22 cellular contexts compared by ENCODE assay signal in the genomic region with DNA sequence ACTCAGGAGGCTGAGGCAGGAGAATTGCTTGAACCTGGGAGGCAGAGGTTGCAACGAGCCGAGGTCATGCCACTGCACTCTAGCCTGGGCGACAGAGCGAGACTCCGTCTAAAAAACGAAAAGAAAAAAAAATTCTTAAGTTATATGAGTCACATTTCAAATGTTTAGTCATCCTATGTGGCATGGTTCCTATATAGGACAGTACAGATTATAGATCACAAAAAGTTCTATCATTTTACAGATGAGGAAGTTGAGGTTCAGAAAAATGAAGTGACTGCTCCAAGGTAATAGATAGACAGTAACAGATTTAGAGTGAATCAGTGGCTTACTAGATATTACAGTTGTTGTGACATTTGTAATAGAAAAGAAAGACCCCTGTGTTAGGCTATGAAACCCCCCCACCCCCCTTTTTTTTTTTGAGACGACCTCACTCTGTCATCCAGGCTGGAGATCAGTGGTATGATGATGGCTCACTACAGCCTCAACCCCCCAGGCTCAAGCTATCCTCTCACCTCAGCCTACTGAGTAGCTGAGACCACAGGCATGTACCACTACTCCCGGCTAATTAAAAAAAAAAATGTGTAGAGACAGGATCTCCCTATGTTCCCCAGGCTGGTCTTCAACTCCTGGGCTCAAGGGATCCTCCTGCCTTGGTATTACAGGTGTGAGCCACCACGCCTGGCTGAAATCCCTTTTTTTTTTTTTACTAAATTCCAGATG. TPM values are rescaled to one million over a fixed set of nuclear protein-coding genes. Genes with fewer than 3 reads are reported as not detected.
DNase-seq lines count a peak whose midpoint lies in the region; ATAC-seq, FAIRE-seq and TF ChIP-seq lines count a peak whose summit lies in the region.
"Had no signal": no experiment of that assay in that cellular context is flagged by ENCODE, and none has a peak within 500 bp of the region (broad histone marks: within the 10 kb centered on the region; RNA-seq: fewer than 3 reads in every experiment).

No MANE protein-coding gene starts in this region.

- no peak for TF ChIP-seq EP300 in GM12878 (IDR thresholded peaks at IDR 0.05; ENCODE audit: borderline replicate concordance in 1 of 2, control insufficient read depth in 1 of 2, low read depth in 2 of 2, low read length in 2 of 2)

- peaks cover 7% of the 10 kb centered on the region for H3K36me3 Mint-ChIP-seq in CD8-positive, alpha-beta T cell

- H3K36me3 ChIP-seq in CD8-positive, alpha-beta T cell (ENCODE audit: insufficient read depth, low read length): no peaks in the 10 kb centered on the region
- no peaks in the 10 kb centered on the region for H3K36me3 ChIP-seq in GM12878 (ENCODE audit: control insufficient read depth in 2 of 2, insufficient read depth in 2 of 2, low read length in 1 of 2)
- H3K36me3 ChIP-seq: sigmoid colon, upper lobe of right lung had no signal

- TF ChIP-seq POLR2A in GM12878 (IDR thresholded peaks at IDR 0.05; ENCODE audit: low read depth, low read length): no peak

- no peak overlapping the region for H3K4me3 ChIP-seq in CD8-positive, alpha-beta T cell (ENCODE audit: low read depth, low read length)
- H3K4me3 ChIP-seq in GM12878: no peak overlapping the region
- H3K4me3 ChIP-seq: sigmoid colon, upper lobe of right lung had no signal

- no TSS peak for BruUV-seq in GM12878 (replicated peaks; lab: Mats Ljungman, UMichigan)

- no peaks in the 10 kb centered on the region for H3K27me3 Mint-ChIP-seq in CD8-positive, alpha-beta T cell (ENCODE audit: low read depth)
- H3K27me3 Mint-ChIP-seq: activated naive CD8-positive, alpha-beta T cell treated with anti-CD3 and anti-CD28 coated beads, Interleukin-2, amount 10 ng/mL, durations not matched to agents 7 days and 5 days; CD4-positive, CD25-positive, alpha-beta regulatory T cell; progenitor cell of endocrine pancreas had no signal

- no peaks in the 10 kb centered on the region for H3K9me3 Mint-ChIP-seq in CD8-positive, alpha-beta T cell
- H3K9me3 Mint-ChIP-seq: activated naive CD8-positive, alpha-beta T cell treated with anti-CD3 and anti-CD28 coated beads, Interleukin-2, amount 10 ng/mL, durations not matched to agents 7 days and 5 days; activated T-helper 1 cell treated with anti-CD3 and anti-CD28 coated beads, Interleukin-12 subunit alpha, Interleukin-12 subunit beta, Interleukin-2, Interleukin-4 antibody, amounts not matched to agents 30 ng/mL and 10 ng/mL and 1 ng/mL, durations not matched to agents 14 hours and 24 hours and 36 hours; CD4-positive, CD25-positive, alpha-beta regulatory T cell had no signal

- POLR2A ChIA-PET in CD8-positive, alpha-beta T cell (lab: Charles Lee): no interaction called here
- POLR2A ChIA-PET in GM12878 (lab: Charles Lee): no interaction called here

- H2AFZ ChIP-seq in GM12878 (ENCODE audit: control insufficient read depth, low read depth, low read length): no peak overlapping the region

- no peaks in the 10 kb centered on the region for H3K9me3 ChIP-seq in CD8-positive, alpha-beta T cell (ENCODE audit: low read length)
- no peaks in the 10 kb centered on the region for H3K9me3 ChIP-seq in GM12878 (replicated peaks; ENCODE audit: control insufficient read depth, insufficient read depth, low read length)
- H3K9me3 ChIP-seq: sigmoid colon, upper lobe of right lung had no signal

- TF ChIP-seq CTCF in CD8-positive, alpha-beta T cell (IDR thresholded peaks at IDR 0.05): no peak
- TF ChIP-seq CTCF in GM12878 (IDR thresholded peaks at IDR 0.05 in 2 of 3, conservative IDR thresholded peaks at IDR 0.05 in 1 of 3; ENCODE audit: control insufficient read depth in 2 of 3, extremely low read depth in 1 of 3, insufficient read depth in 1 of 3, low read depth in 3 of 3, low read length in 3 of 3): no peak

- intact Hi-C loops in CD8-positive, alpha-beta T cell (cut with DNase I, micrococcal nuclease): loop anchor here in 1 of 2 experiments (2.0 kb wide), 1 partner anchor 14 kb away; no protein-coding TSS in a partner anchor
- intact Hi-C loops in GM12878 (cut with micrococcal nuclease; ENCODE audit: unreplicated experiment) (no loop called here), sciatic nerve (cut with DNase I) (no loop called here)

- in situ Hi-C loops in GM12878 (cut with MboI): no loop called here

- H3K79me2 ChIP-seq in GM12878 (ENCODE audit: control insufficient read depth, insufficient read depth, low read length): peaks cover 4% of the 10 kb centered on the region

- H4K20me1 ChIP-seq in GM12878 (ENCODE audit: control insufficient read depth, insufficient read depth): no peaks in the 10 kb centered on the region

- H3K4me3 Mint-ChIP-seq in CD8-positive, alpha-beta T cell: no peak overlapping the region
- H3K4me3 Mint-ChIP-seq: activated naive CD8-positive, alpha-beta T cell treated with anti-CD3 and anti-CD28 coated beads, Interleukin-2, amount 10 ng/mL, durations not matched to agents 7 days and 5 days; activated T-helper 1 cell treated with anti-CD3 and anti-CD28 coated beads, Interleukin-12 subunit alpha, Interleukin-12 subunit beta, Interleukin-2, Interleukin-4 antibody, amounts not matched to agents 30 ng/mL and 10 ng/mL and 1 ng/mL, durations not matched to agents 14 hours and 24 hours and 36 hours had no signal

- H3K27ac ChIP-seq in CD8-positive, alpha-beta T cell (ENCODE audit: low read depth, low read length): no peak overlapping the region
- no peak overlapping the region for H3K27ac ChIP-seq in GM12878 (ENCODE audit: control insufficient read depth, insufficient read depth)
- H3K27ac ChIP-seq: sigmoid colon, upper lobe of right lung had no signal

- H3K4me1 ChIP-seq in CD8-positive, alpha-beta T cell (ENCODE audit: insufficient read depth, low read length): peaks cover 15% of the 10 kb centered on the region
- no peaks in the 10 kb centered on the region for H3K4me1 ChIP-seq in GM12878 (ENCODE audit: control insufficient read depth, insufficient read depth, low read length)
- H3K4me1 ChIP-seq: upper lobe of right lung had no signal

- peaks cover 64% of the 10 kb centered on the region for H3K4me1 Mint-ChIP-seq in CD8-positive, alpha-beta T cell (ENCODE audit: low read depth)

- H3K27ac Mint-ChIP-seq in CD8-positive, alpha-beta T cell: peak overlapping the region; percentile 7
- H3K27ac Mint-ChIP-seq: activated naive CD8-positive, alpha-beta T cell treated with anti-CD3 and anti-CD28 coated beads, Interleukin-2, amount 10 ng/mL, durations not matched to agents 7 days and 5 days; activated T-helper 1 cell treated with anti-CD3 and anti-CD28 coated beads, Interleukin-12 subunit alpha, Interleukin-12 subunit beta, Interleukin-2, Interleukin-4 antibody, amounts not matched to agents 30 ng/mL and 10 ng/mL and 1 ng/mL, durations not matched to agents 14 hours and 24 hours and 36 hours; progenitor cell of endocrine pancreas had no signal

- FAIRE-seq in GM12878 (lab: Jason Lieb, UNC): no peak

- RAD21 ChIA-PET in GM12878 (lab: Charles Lee; ENCODE audit: unreplicated experiment): no interaction called here

- CTCF ChIA-PET in CD8-positive, alpha-beta T cell (lab: Charles Lee): no interaction called here
- CTCF ChIA-PET in GM12878 (lab: Yijun Ruan, JAX): no interaction called here

- SMC1A ChIA-PET in GM12878 (lab: Charles Lee; ENCODE audit: uncharacterized antibody, unreplicated experiment): interaction anchor here (1.2 kb wide), 1 partner anchor 13 kb away, joined by 3 read pairs; no protein-coding TSS in a partner anchor

- no peak for DNase-seq in CD8-positive, alpha-beta T cell
- peak; percentile 21 for DNase-seq in EH (ENCODE audit: low read depth)
- peak; percentile 33 for DNase-seq in OCI-M1 (lab: John Stamatoyannopoulos, UW)
- no peak for DNase-seq in GM12878 (ENCODE audit: low read depth, low spot score)
- DNase-seq in sciatic nerve (ENCODE audit: low spot score): no peak
- no peak for DNase-seq in NCI-H2227 (lab: John Stamatoyannopoulos, UW; ENCODE audit: unreplicated experiment)
- DNase-seq in mesenteric fat pad (ENCODE audit: low spot score): no peak
- DNase-seq: activated naive CD8-positive, alpha-beta T cell treated with anti-CD3 and anti-CD28 coated beads, Interleukin-2, amount 10 ng/mL, durations not matched to agents 7 days and 5 days; CD4-positive, CD25-positive, alpha-beta regulatory T cell; cerebellar nuclear complex; DMS 273 treated with DMSO at 0.1 percent for 48 hours; head of caudate nucleus; Kasumi-1; NCI-H1092 treated with DMSO at 0.1 percent for 48 hours; NCI-H1930; NCI-H748 treated with DMSO at 0.1 percent for 48 hours; sigmoid colon; upper lobe of right lung had no signal

- WGBS in GM12878 (ENCODE audit: insufficient coverage, insufficient replicate concordance, low lambda C conversion rate, missing lambda C conversion rate): 68% methylated on average over 9 of the region's 9 CpGs

- no peak overlapping the region for H3K9ac ChIP-seq in GM12878 (ENCODE audit: control insufficient read depth, insufficient read depth, low read length)

- H3K4me2 ChIP-seq in GM12878 (ENCODE audit: control insufficient read depth, insufficient read depth): no peak overlapping the region

- ATAC-seq in CD8-positive, alpha-beta T cell: no peak
- ATAC-seq in GM12878: peak; percentile 71
- no peak for ATAC-seq in sciatic nerve
- no peak for ATAC-seq in GM18907 (IDR thresholded peaks at IDR 0.05; ENCODE audit: unreplicated experiment)
- ATAC-seq: SK-N-SH treated with all-trans-retinoic acid at 6 μM for 48 hours, upper lobe of right lung had no signal

- no peak for TF ChIP-seq RAD21 in GM12878 (IDR thresholded peaks at IDR 0.05; ENCODE audit: insufficient read depth, low read depth, low read length)

- no peaks in the 10 kb centered on the region for H3K27me3 ChIP-seq in CD8-positive, alpha-beta T cell (ENCODE audit: insufficient read depth, low read length)
- no peaks in the 10 kb centered on the region for H3K27me3 ChIP-seq in GM12878 (replicated peaks in 1 of 2; ENCODE audit: control insufficient read depth in 2 of 2, insufficient read depth in 2 of 2, low read length in 1 of 2)
- H3K27me3 ChIP-seq: sigmoid colon, upper lobe of right lung had no signal

RNA-seq across cellular contexts. Expression of gene PTPN4, which starts 22.7 kb away (rescaled TPM):
- 100 to 1,000 TPM; 104 to 105 TPM for total RNA-seq in CD8-positive, alpha-beta T cell
- total RNA-seq in GM12878 (2013; cell fraction: nucleolus; rRNA removed): 75.9 and 78.2 TPM in 2 replicates
- 23.6 and 26.8 TPM in 2 replicates for total RNA-seq in GM12878 (2014; rRNA removed)
- 26.2 and 27.9 TPM in 2 replicates for total RNA-seq in GM12878 (2014; rRNA removed; fragmentation: Illumina TruSeq; extraction: Trizol)
- total RNA-seq in GM12878 (2021): 26.3 and 28.5 TPM in 2 replicates
- polyA plus RNA-seq in GM12878 (2011; ENCODE audit: low read depth): 6.7 TPM
- polyA plus RNA-seq in GM12878 (2011; rRNA removed): 26.9 and 27.5 TPM in 2 replicates
- 11.1 and 11.2 TPM in 2 replicates for polyA plus RNA-seq in GM12878 (2011; cell fraction: cytosol; rRNA removed)
- polyA plus RNA-seq in GM12878 (2011; cell fraction: nucleus; rRNA removed): 15.3 and 25.3 TPM in 2 replicates
- polyA plus RNA-seq in GM12878 (2012): 3.9 and 10.2 TPM in 2 replicates
- polyA plus RNA-seq in GM12878 (2014; fragmentation: Illumina TruSeq; extraction: Trizol): 19.4 and 25.8 TPM in 2 replicates
- 1 to 10 TPM; 5.0 to 7.4 TPM for polyA plus RNA-seq in GM12878 (2014; fragmentation: Nextera tagmentation; extraction: Ambion mirVana)
- polyA plus RNA-seq in GM12878 (2014; rRNA removed): 18.5 TPM in 2 replicates
- polyA plus RNA-seq in GM12878 (2016; fragmentation: Nextera tagmentation; extraction: Ambion mirVana): 10 to 100 TPM; 23.8 to 29.7 TPM
- polyA minus RNA-seq in GM12878 (2011; rRNA and poly(A)+ RNA removed): 57.4 and 68.0 TPM in 2 replicates
- polyA minus RNA-seq in GM12878 (2011; cell fraction: cytosol; rRNA and poly(A)+ RNA removed): 7.2 and 11.3 TPM in 2 replicates
- polyA minus RNA-seq in GM12878 (2011; cell fraction: nucleus; rRNA and poly(A)+ RNA removed): 65.0 and 124 TPM in 2 replicates
- 37.7 TPM for total RNA-seq in sciatic nerve
- 45.9 TPM for total RNA-seq in mesenteric fat pad

Comparison
In these comparisons a context has a peak if more than half of its experiments do, and no peak if none do; other contexts are left out.
1. DNase-seq: peak in EH (single experiment) and OCI-M1 (single experiment); none in CD8-positive, alpha-beta T cell (0 of 7), GM12878 (single experiment), sciatic nerve (single experiment), NCI-H2227 (single experiment) and mesenteric fat pad (single experiment).